ENCODE assay signal across 19 cellular contexts in genomic region chr2:26187114-26187513, GRCh38. TPM values are rescaled to one million over a fixed set of nuclear protein-coding genes. Genes with fewer than 3 reads are reported as not detected.
A peak's percentile ranks its signal among the peaks of the same experiment; 100 is the strongest.
DNase-seq lines count a peak whose midpoint lies in the region; ATAC-seq and TF ChIP-seq lines count a peak whose summit lies in the region.
"Had no signal": no experiment of that assay in that cellular context is flagged by ENCODE, and none has a peak within 500 bp of the region (broad histone marks: within the 10 kb centered on the region; RNA-seq: fewer than 3 reads in every experiment).

No MANE protein-coding gene starts in this region.

- in situ Hi-C loops in GM13977 (cut with MboI; ENCODE audit: low pct_unique_long_range_greater_than_20kb, low sequenced_read_pairs, unreplicated experiment) = no loop called here

- TF ChIP-seq CTCF in GM13977 (IDR thresholded peaks at IDR 0.05; ENCODE audit: extremely low read depth, insufficient read depth, missing control alignments) = no peak
- no peak for TF ChIP-seq CTCF in endothelial cell (IDR thresholded peaks at IDR 0.05; ENCODE audit: unreplicated experiment)
- no peak for TF ChIP-seq CTCF in parathyroid adenoma (IDR thresholded peaks at IDR 0.05)

- no peaks in the 10 kb centered on the region for H3K27me3 ChIP-seq in parathyroid adenoma (ENCODE audit: control insufficient read depth, insufficient read depth, low read length)

- ATAC-seq in HG03442 (IDR thresholded peaks at IDR 0.05; ENCODE audit: unreplicated experiment) = no peak
- no peak for ATAC-seq in HG03025 (IDR thresholded peaks at IDR 0.05; ENCODE audit: low FRiP score, unreplicated experiment)
- ATAC-seq: A549 had no signal

- H3K36me3 Mint-ChIP-seq in activated naive CD4-positive, alpha-beta T cell treated with anti-CD3 and anti-CD28 coated beads, Interleukin-2, amount 10 ng/mL, durations not matched to agents 7 days and 5 days = peaks cover 5% of the 10 kb centered on the region
- peaks cover 12% of the 10 kb centered on the region for H3K36me3 Mint-ChIP-seq in endothelial cell (ENCODE audit: low read depth, unreplicated experiment)

- no peak overlapping the region for H3K9ac ChIP-seq in parathyroid adenoma

- H3K27ac Mint-ChIP-seq in activated naive CD4-positive, alpha-beta T cell treated with anti-CD3 and anti-CD28 coated beads, Interleukin-2, amount 10 ng/mL, durations not matched to agents 7 days and 5 days = no peak overlapping the region
- H3K27ac Mint-ChIP-seq in endothelial cell (ENCODE audit: unreplicated experiment) = no peak overlapping the region

- H2AFZ ChIP-seq in parathyroid adenoma = no peak overlapping the region

- CTCF ChIA-PET in activated naive CD4-positive, alpha-beta T cell treated with anti-CD3 and anti-CD28 coated beads, Interleukin-2, amount 10 ng/mL, durations not matched to agents 7 days and 5 days (lab: Charles Lee) = no interaction called here

- H3K4me2 ChIP-seq in parathyroid adenoma (ENCODE audit: low read length) = no peak overlapping the region
- H3K4me2 ChIP-seq: A549 had no signal

- H3K4me3 ChIP-seq in parathyroid adenoma (ENCODE audit: low read depth, low read length) = no peak overlapping the region
- H3K4me3 ChIP-seq: A549 had no signal

- peaks cover 24% of the 10 kb centered on the region for H3K79me2 ChIP-seq in parathyroid adenoma

- peaks cover 28% of the 10 kb centered on the region for H3K27me3 Mint-ChIP-seq in activated naive CD4-positive, alpha-beta T cell treated with anti-CD3 and anti-CD28 coated beads, Interleukin-2, amount 10 ng/mL, durations not matched to agents 7 days and 5 days
- peaks cover 15% of the 10 kb centered on the region for H3K27me3 Mint-ChIP-seq in endothelial cell (ENCODE audit: unreplicated experiment)

- DNase-seq in activated naive CD4-positive, alpha-beta T cell treated with anti-CD3 and anti-CD28 coated beads, Interleukin-2, amount 10 ng/mL, durations not matched to agents 7 days and 5 days = no peak
- no peak for DNase-seq in activated naive CD4-positive, alpha-beta T cell (lab: John Stamatoyannopoulos, UW)
- DNase-seq in GM13977 (ENCODE audit: low spot score) = peak; percentile 13
- DNase-seq in endothelial cell (ENCODE audit: low spot score) = no peak
- no peak for DNase-seq in ureter (ENCODE audit: low spot score)
- DNase-seq: C1 segment of cervical spinal cord; DMS79; HCEC 1CT; NCI-H1417; NCI-H187 treated with DMSO at 0.1 percent for 48 hours; NCI-H446; NK-92 treated with Interleukin-12 subunit alpha and Interleukin-12 subunit beta, amount 100 ng/mL, for 24 hours; SIG-M5 had no signal

- peaks cover 70% of the 10 kb centered on the region for H3K4me1 ChIP-seq in parathyroid adenoma

- H3K4me3 Mint-ChIP-seq in activated naive CD4-positive, alpha-beta T cell treated with anti-CD3 and anti-CD28 coated beads, Interleukin-2, amount 10 ng/mL, durations not matched to agents 7 days and 5 days = peak overlapping the region; percentile 29
- peak overlapping the region; percentile 47 for H3K4me3 Mint-ChIP-seq in endothelial cell (ENCODE audit: unreplicated experiment)

- H3K27ac ChIP-seq in parathyroid adenoma = peak overlapping the region; percentile 97
- H3K27ac ChIP-seq: A549, HL-60 had no signal

- H3K4me1 Mint-ChIP-seq in activated naive CD4-positive, alpha-beta T cell treated with anti-CD3 and anti-CD28 coated beads, Interleukin-2, amount 10 ng/mL, durations not matched to agents 7 days and 5 days = peaks cover 18% of the 10 kb centered on the region
- peaks cover 12% of the 10 kb centered on the region for H3K4me1 Mint-ChIP-seq in endothelial cell (ENCODE audit: unreplicated experiment)

- H3K9me3 ChIP-seq in parathyroid adenoma (ENCODE audit: control insufficient read depth, low read length) = no peaks in the 10 kb centered on the region
- H3K9me3 ChIP-seq: A549 had no signal

- H3K9me3 Mint-ChIP-seq in activated naive CD4-positive, alpha-beta T cell treated with anti-CD3 and anti-CD28 coated beads, Interleukin-2, amount 10 ng/mL, durations not matched to agents 7 days and 5 days = no peaks in the 10 kb centered on the region
- no peaks in the 10 kb centered on the region for H3K9me3 Mint-ChIP-seq in endothelial cell (ENCODE audit: unreplicated experiment)

- H3K36me3 ChIP-seq in parathyroid adenoma (ENCODE audit: control insufficient read depth, insufficient read depth, low read length) = no peaks in the 10 kb centered on the region

RNA-seq across cellular contexts. Expression of gene GAREM2, which starts 14.2 kb away (rescaled TPM):
- total RNA-seq in endothelial cell (ENCODE audit: unreplicated experiment) = 4.6 TPM
- total RNA-seq in ureter = 4.3 TPM
- total RNA-seq: OCI-LY7 had no signal

RNA-seq across cellular contexts. Expression of gene HADHA, which starts 57.3 kb away (rescaled TPM):
- total RNA-seq in endothelial cell (ENCODE audit: unreplicated experiment) (162 TPM), ureter (154 TPM)

RNA-seq across cellular contexts. Expression of gene HADHB, which starts 57.6 kb away (rescaled TPM):
- total RNA-seq in endothelial cell (ENCODE audit: unreplicated experiment) (101 TPM), ureter (151 TPM)
